In the genomic region with DNA sequence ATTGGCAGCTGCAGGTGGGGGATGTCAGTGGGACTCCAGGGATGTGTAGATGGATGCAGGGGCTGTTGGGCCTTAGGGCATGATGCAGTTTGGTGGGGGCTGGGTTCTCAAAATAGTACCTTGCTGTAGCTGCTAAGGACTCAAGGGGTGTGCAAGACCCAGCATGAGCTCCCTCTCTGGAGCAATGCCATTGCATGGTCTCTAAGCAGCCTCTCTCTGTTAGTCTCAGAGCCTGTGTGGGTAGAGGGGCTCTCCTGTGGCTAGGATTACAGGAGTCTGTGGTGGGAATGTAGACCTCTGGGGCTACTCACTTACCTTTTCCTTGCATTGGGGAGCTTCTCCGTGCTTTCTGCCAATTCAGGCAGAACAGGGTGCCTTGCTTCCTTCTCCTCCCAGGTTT, we compare ENCODE assay signal across 8 cellular contexts.
"Had no signal": no experiment of that assay in that cellular context is flagged by ENCODE, and none has a peak within 500 bp of the region (broad histone marks: within the 10 kb centered on the region; RNA-seq: fewer than 3 reads in every experiment).

No MANE protein-coding gene starts in this region.

- FAIRE-seq: HepG2, HTR-8/SVneo, K562 had no signal

- H3K27me3 Mint-ChIP-seq: IgD-negative memory B cell had no signal

- H3K27ac Mint-ChIP-seq: IgD-negative memory B cell had no signal

- ATAC-seq: HepG2, K562 had no signal

- DNase-seq: IMR-90, KBM-7, KG1 had no signal

- H3K27ac ChIP-seq: HL-60 had no signal

- H3K4me3 ChIP-seq: K562 had no signal
